ENCODE assay signal across 8 cellular contexts in the genomic region with DNA sequence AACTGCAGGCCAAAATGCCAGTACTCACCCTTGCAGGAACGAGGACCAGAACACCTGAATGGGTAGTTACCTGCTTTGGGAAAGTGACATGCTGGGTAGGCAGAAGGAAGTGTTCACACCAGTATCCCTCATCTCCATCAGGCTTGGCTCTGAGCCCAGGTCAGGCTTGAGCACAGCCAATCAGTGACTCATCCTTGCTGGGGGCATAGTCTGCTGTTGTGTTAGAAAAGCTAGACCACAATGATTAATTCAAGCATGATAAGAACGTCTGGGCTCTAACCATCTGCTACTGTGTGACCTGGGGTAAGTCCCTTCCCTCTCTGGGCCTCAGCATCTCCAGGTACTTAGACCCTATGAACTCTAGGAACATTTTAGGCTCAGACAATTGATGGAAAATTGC.
DNase-seq lines count a peak whose midpoint lies in the region; TF ChIP-seq lines count a peak whose summit lies in the region.

No MANE protein-coding gene starts in this region.

- H3K27me3 ChIP-seq in ovary (no peaks in the 10 kb centered on the region), HAP-1 (ENCODE audit: low read depth) (peaks cover 12% of the 10 kb centered on the region)

- TF ChIP-seq EP300 in ovary (IDR thresholded peaks at IDR 0.05) = no peak

- intact Hi-C loops in ovary (cut with DNase I) = loop anchor here in 1 of 4 donors (5.0 kb wide), 1 partner anchor 104 kb away; no protein-coding TSS in a partner anchor

- WGBS in ovary, 3 donors = 45 to 50% (median 49%) methylated on average over 2 of the region's 2 CpGs

- in situ Hi-C loops in HAP-1 (cut with MboI; ENCODE audit: low sequenced_read_pairs) = no loop called here

- TF ChIP-seq CTCF in epithelial cell of esophagus (IDR thresholded peaks at IDR 0.05; ENCODE audit: insufficient read depth, low read depth, low read length, missing control alignments) = no peak
- no peak for TF ChIP-seq CTCF in ovary (IDR thresholded peaks at IDR 0.05)

- H3K9me3 ChIP-seq in ovary (no peaks in the 10 kb centered on the region), HAP-1 (no peaks in the 10 kb centered on the region)

- no peaks in the 10 kb centered on the region for H3K36me3 ChIP-seq in ovary
- no peaks in the 10 kb centered on the region for H3K36me3 ChIP-seq in HAP-1 (replicated peaks)

- DNase-seq in DMS53 (lab: John Stamatoyannopoulos, UW) = peak; percentile 43
- peak; percentile 98 for DNase-seq in NCI-H446 treated with DMSO at 0.1 percent for 48 hours (lab: John Stamatoyannopoulos, UW)
- peak; percentile 97 for DNase-seq in epithelial cell of esophagus (ENCODE audit: low read depth)
- DNase-seq in ovary = peak; percentile 73 to 81 (median 77)
- DNase-seq in NCI-H774 (lab: John Stamatoyannopoulos, UW) = no peak
- no peak for DNase-seq in inferior parietal cortex (ENCODE audit: extremely low spot score)
- DNase-seq in HAP-1 (ENCODE audit: low spot score in 2 of 2) = no peak
- DNase-seq in NCI-H2227 treated with DMSO at 0.1 percent for 48 hours (lab: John Stamatoyannopoulos, UW) = no peak

- TF ChIP-seq POLR2A in ovary (IDR thresholded peaks at IDR 0.05) = no peak

- no peak overlapping the region for H3K4me3 ChIP-seq in epithelial cell of esophagus (ENCODE audit: low read length)
- no peak overlapping the region for H3K4me3 ChIP-seq in ovary
- H3K4me3 ChIP-seq in HAP-1 = no peak overlapping the region

- peak overlapping the region; percentile 49 to 62 for H3K27ac ChIP-seq in ovary

- H3K4me1 ChIP-seq in ovary (ENCODE audit: insufficient read depth) (peaks cover 17% of the 10 kb centered on the region), HAP-1 (no peaks in the 10 kb centered on the region)

Comparison
In these comparisons a context has a peak if more than half of its experiments do, and no peak if none do; other contexts are left out.
1. DNase-seq: peak in DMS53 (single experiment), NCI-H446 treated with DMSO at 0.1 percent for 48 hours (single experiment), epithelial cell of esophagus (single experiment) and ovary (5 of 5); none in NCI-H774 (single experiment), inferior parietal cortex (single experiment), HAP-1 (0 of 2) and NCI-H2227 treated with DMSO at 0.1 percent for 48 hours (single experiment).